ENCODE assay signal across 31 cellular contexts in genomic region chr9:134225816-134226215, GRCh38.
DNase-seq lines count a peak whose midpoint lies in the region; ATAC-seq and TF ChIP-seq lines count a peak whose summit lies in the region.
"Had no signal": no experiment of that assay in that cellular context is flagged by ENCODE, and none has a peak within 500 bp of the region (broad histone marks: within the 10 kb centered on the region; RNA-seq: fewer than 3 reads in every experiment).

No MANE protein-coding gene starts in this region.

- H3K9me3 ChIP-seq in neural progenitor cell (ENCODE audit: low read depth), result no peaks in the 10 kb centered on the region
- H3K9me3 ChIP-seq: thoracic aorta, uterus had no signal

- H3K4me1 Mint-ChIP-seq in glutamatergic neuron (ENCODE audit: low read depth, unreplicated experiment), result peaks cover 10% of the 10 kb centered on the region
- peaks cover 34% of the 10 kb centered on the region for H3K4me1 Mint-ChIP-seq in neural progenitor cell
- no peaks in the 10 kb centered on the region for H3K4me1 Mint-ChIP-seq in activated naive CD8-positive, alpha-beta T cell treated with anti-CD3 and anti-CD28 coated beads, Interleukin-2, amount 50 U/mL, for 24 hours
- no peaks in the 10 kb centered on the region for H3K4me1 Mint-ChIP-seq in activated CD4-positive, alpha-beta T cell treated with anti-CD3 and anti-CD28 coated beads, Interleukin-2, amount 10 ng/mL, durations not matched to agents 24 days and 14 days
- H3K4me1 Mint-ChIP-seq: activated naive CD4-positive, alpha-beta T cell treated with anti-CD3 and anti-CD28 coated beads, Interleukin-2, amount 50 U/mL, for 24 hours; immature natural killer cell; stimulated activated naive CD8-positive, alpha-beta T cell treated with anti-CD3 and anti-CD28 coated beads, Interleukin-15, amount 100 ng/mL, for 72 hours had no signal

- H3K4me3 Mint-ChIP-seq in glutamatergic neuron (ENCODE audit: unreplicated experiment), result peak overlapping the region; percentile 3
- H3K4me3 Mint-ChIP-seq in neural progenitor cell, result no peak overlapping the region
- H3K4me3 Mint-ChIP-seq in activated naive CD8-positive, alpha-beta T cell treated with anti-CD3 and anti-CD28 coated beads, Interleukin-2, amount 50 U/mL, for 24 hours, result no peak overlapping the region
- no peak overlapping the region for H3K4me3 Mint-ChIP-seq in activated CD4-positive, alpha-beta T cell treated with anti-CD3 and anti-CD28 coated beads, Interleukin-2, amount 10 ng/mL, durations not matched to agents 24 days and 14 days
- H3K4me3 Mint-ChIP-seq: activated naive CD4-positive, alpha-beta T cell treated with anti-CD3 and anti-CD28 coated beads, Interleukin-2, amount 50 U/mL, for 24 hours; CD8-positive, alpha-beta T cell; immature natural killer cell; naive thymus-derived CD4-positive, alpha-beta T cell; stimulated activated naive CD8-positive, alpha-beta T cell treated with anti-CD3 and anti-CD28 coated beads, Interleukin-15, amount 100 ng/mL, for 72 hours had no signal

- intact Hi-C loops in left ventricle myocardium superior (cut with micrococcal nuclease) (no loop called here), left cardiac atrium (cut with DNase I) (no loop called here)
- intact Hi-C loops in activated CD4-positive, alpha-beta T cell treated with anti-CD3 and anti-CD28 coated beads, Interleukin-2, amount 10 ng/mL, durations not matched to agents 24 days and 14 days (cut with micrococcal nuclease), result no loop called here

- H3K4me2 ChIP-seq in neural progenitor cell, result no peak overlapping the region
- H3K4me2 ChIP-seq: PC-9 had no signal

- no peak overlapping the region for H2AFZ ChIP-seq in neural progenitor cell (replicated peaks)
- H2AFZ ChIP-seq: PC-9 had no signal

- H3K4me1 ChIP-seq in neural progenitor cell, result no peaks in the 10 kb centered on the region

- peak; percentile 17 for DNase-seq in left ventricle myocardium superior
- no peak for DNase-seq in left cardiac atrium
- no peak for DNase-seq in glutamatergic neuron
- no peak for DNase-seq in neural progenitor cell (ENCODE audit: low spot score)
- DNase-seq in activated naive CD8-positive, alpha-beta T cell treated with anti-CD3 and anti-CD28 coated beads, Interleukin-2, amount 50 U/mL, for 24 hours, result no peak
- DNase-seq in cerebellar cortex (ENCODE audit: low spot score), result no peak
- DNase-seq in activated CD4-positive, alpha-beta T cell treated with anti-CD3 and anti-CD28 coated beads, Interleukin-2, amount 10 ng/mL, durations not matched to agents 24 days and 14 days, result no peak
- DNase-seq in SW 1271 (lab: John Stamatoyannopoulos, UW), result no peak
- DNase-seq: activated CD4-positive, alpha-beta T cell treated with anti-CD3 and anti-CD28 coated beads for 48 hours; activated CD8-positive, alpha-beta memory T cell treated with anti-CD3 and anti-CD28 coated beads for 24 hours; activated T-cell treated with anti-CD3 and anti-CD28 coated beads for 4 hours; amygdala; GOT3; hypothalamus; immature natural killer cell; KG1; naive thymus-derived CD4-positive, alpha-beta T cell; NCI-H2029; NCI-H526; PC-9; SHP77; stimulated activated CD4-positive, alpha-beta T cell treated with anti-CD3 and anti-CD28 coated beads, Interleukin-2, amount 100 ng/mL, for 24 hours; stimulated activated naive CD8-positive, alpha-beta T cell treated with anti-CD3 and anti-CD28 coated beads, Interleukin-15, amount 100 ng/mL, for 72 hours; T-helper 9 cell had no signal

- H4K20me1 ChIP-seq in neural progenitor cell (ENCODE audit: low read depth), result no peaks in the 10 kb centered on the region

- no peaks in the 10 kb centered on the region for H3K79me2 ChIP-seq in neural progenitor cell (ENCODE audit: low read depth)

- no peak overlapping the region for H3K27ac Mint-ChIP-seq in glutamatergic neuron (ENCODE audit: unreplicated experiment)
- peak overlapping the region; percentile 35 for H3K27ac Mint-ChIP-seq in neural progenitor cell
- no peak overlapping the region for H3K27ac Mint-ChIP-seq in activated naive CD8-positive, alpha-beta T cell treated with anti-CD3 and anti-CD28 coated beads, Interleukin-2, amount 50 U/mL, for 24 hours
- H3K27ac Mint-ChIP-seq in activated CD4-positive, alpha-beta T cell treated with anti-CD3 and anti-CD28 coated beads, Interleukin-2, amount 10 ng/mL, durations not matched to agents 24 days and 14 days, result no peak overlapping the region
- H3K27ac Mint-ChIP-seq: activated naive CD4-positive, alpha-beta T cell treated with anti-CD3 and anti-CD28 coated beads, Interleukin-2, amount 50 U/mL, for 24 hours; activated T-helper 2 cell treated with anti-CD3 and anti-CD28 coated beads, Interferon-gamma antibody, Interleukin-2, Interleukin-4, amounts not matched to agents 10 μg/mL and 5 μg/mL and 100 μg/mL, durations not matched to agents 14 hours and 24 hours and 36 hours; CD8-positive, alpha-beta T cell; naive thymus-derived CD4-positive, alpha-beta T cell; stimulated activated naive CD8-positive, alpha-beta T cell treated with anti-CD3 and anti-CD28 coated beads, Interleukin-15, amount 100 ng/mL, for 72 hours had no signal

- ATAC-seq in left ventricle myocardium superior, result no peak
- ATAC-seq in left cardiac atrium, result no peak
- ATAC-seq in activated naive CD8-positive, alpha-beta T cell treated with anti-CD3 and anti-CD28 coated beads, Interleukin-2, amount 50 U/mL, for 24 hours, result no peak
- ATAC-seq: CD8-positive, alpha-beta T cell; left lobe of liver; naive thymus-derived CD4-positive, alpha-beta T cell; stimulated activated naive CD8-positive, alpha-beta T cell treated with anti-CD3 and anti-CD28 coated beads, Interleukin-15, amount 100 ng/mL, for 72 hours had no signal

- H3K27me3 Mint-ChIP-seq in glutamatergic neuron (ENCODE audit: unreplicated experiment) (peaks cover 1% of the 10 kb centered on the region), neural progenitor cell (ENCODE audit: insufficient read depth, low read depth) (peaks cover 10% of the 10 kb centered on the region)
- no peaks in the 10 kb centered on the region for H3K27me3 Mint-ChIP-seq in activated naive CD8-positive, alpha-beta T cell treated with anti-CD3 and anti-CD28 coated beads, Interleukin-2, amount 50 U/mL, for 24 hours
- H3K27me3 Mint-ChIP-seq in activated CD4-positive, alpha-beta T cell treated with anti-CD3 and anti-CD28 coated beads, Interleukin-2, amount 10 ng/mL, durations not matched to agents 24 days and 14 days, result no peaks in the 10 kb centered on the region
- H3K27me3 Mint-ChIP-seq: activated naive CD4-positive, alpha-beta T cell treated with anti-CD3 and anti-CD28 coated beads, Interleukin-2, amount 50 U/mL, for 24 hours; naive thymus-derived CD4-positive, alpha-beta T cell; stimulated activated naive CD8-positive, alpha-beta T cell treated with anti-CD3 and anti-CD28 coated beads, Interleukin-15, amount 100 ng/mL, for 72 hours had no signal

- H3K9me3 Mint-ChIP-seq in glutamatergic neuron (ENCODE audit: unreplicated experiment) (peaks cover 2% of the 10 kb centered on the region), neural progenitor cell (no peaks in the 10 kb centered on the region)
- no peaks in the 10 kb centered on the region for H3K9me3 Mint-ChIP-seq in activated naive CD8-positive, alpha-beta T cell treated with anti-CD3 and anti-CD28 coated beads, Interleukin-2, amount 50 U/mL, for 24 hours
- no peaks in the 10 kb centered on the region for H3K9me3 Mint-ChIP-seq in activated CD4-positive, alpha-beta T cell treated with anti-CD3 and anti-CD28 coated beads, Interleukin-2, amount 10 ng/mL, durations not matched to agents 24 days and 14 days
- H3K9me3 Mint-ChIP-seq: activated naive CD4-positive, alpha-beta T cell treated with anti-CD3 and anti-CD28 coated beads, Interleukin-2, amount 50 U/mL, for 24 hours; activated T-helper 2 cell treated with anti-CD3 and anti-CD28 coated beads, Interferon-gamma antibody, Interleukin-2, Interleukin-4, amounts not matched to agents 10 μg/mL and 5 μg/mL and 100 μg/mL, durations not matched to agents 14 hours and 24 hours and 36 hours; CD8-positive, alpha-beta T cell; immature natural killer cell; naive thymus-derived CD4-positive, alpha-beta T cell; stimulated activated naive CD8-positive, alpha-beta T cell treated with anti-CD3 and anti-CD28 coated beads, Interleukin-15, amount 100 ng/mL, for 72 hours had no signal

- no peak overlapping the region for H3K27ac ChIP-seq in neural progenitor cell
- H3K27ac ChIP-seq: PC-9, thoracic aorta, uterus, VCaP had no signal

- H3K9ac ChIP-seq in neural progenitor cell, result no peak overlapping the region

- H3K36me3 Mint-ChIP-seq in glutamatergic neuron (ENCODE audit: unreplicated experiment) (no peaks in the 10 kb centered on the region), neural progenitor cell (no peaks in the 10 kb centered on the region)
- H3K36me3 Mint-ChIP-seq in activated naive CD8-positive, alpha-beta T cell treated with anti-CD3 and anti-CD28 coated beads, Interleukin-2, amount 50 U/mL, for 24 hours (ENCODE audit: low read depth), result no peaks in the 10 kb centered on the region
- H3K36me3 Mint-ChIP-seq in activated CD4-positive, alpha-beta T cell treated with anti-CD3 and anti-CD28 coated beads, Interleukin-2, amount 10 ng/mL, durations not matched to agents 24 days and 14 days (ENCODE audit: low read depth), result no peaks in the 10 kb centered on the region
- H3K36me3 Mint-ChIP-seq: activated naive CD4-positive, alpha-beta T cell treated with anti-CD3 and anti-CD28 coated beads, Interleukin-2, amount 50 U/mL, for 24 hours; CD8-positive, alpha-beta T cell; immature natural killer cell; naive thymus-derived CD4-positive, alpha-beta T cell had no signal

- H3K4me3 ChIP-seq in neural progenitor cell, result no peak overlapping the region
- H3K4me3 ChIP-seq: PC-9, thoracic aorta, uterus had no signal

- H3F3A ChIP-seq in neural progenitor cell (ENCODE audit: low read depth), result no peaks in the 10 kb centered on the region

- no peaks in the 10 kb centered on the region for H3K36me3 ChIP-seq in neural progenitor cell
- H3K36me3 ChIP-seq: thoracic aorta, uterus had no signal

- no peaks in the 10 kb centered on the region for H3K27me3 ChIP-seq in neural progenitor cell
- H3K27me3 ChIP-seq: uterus had no signal

- no peak for TF ChIP-seq CTCF in glutamatergic neuron (IDR thresholded peaks at IDR 0.05; ENCODE audit: partially characterized antibody, unreplicated experiment)
- no peak for TF ChIP-seq CTCF in neural progenitor cell (IDR thresholded peaks at IDR 0.05)
